ENCODE assay signal across 13 cellular contexts in genomic region chr11:76184551-76184993, GRCh38. TPM values are rescaled to one million over a fixed set of nuclear protein-coding genes. Genes with fewer than 3 reads are reported as not detected.
DNase-seq lines count a peak whose midpoint lies in the region.
"Had no signal": no experiment of that assay in that cellular context is flagged by ENCODE, and none has a peak within 500 bp of the region (broad histone marks: within the 10 kb centered on the region; RNA-seq: fewer than 3 reads in every experiment).

No MANE protein-coding gene starts in this region.

- H2AK5ac ChIP-seq in trophoblast cell (ENCODE audit: low read length): no peak overlapping the region

- no peak overlapping the region for H4K91ac ChIP-seq in trophoblast cell (ENCODE audit: low read depth, low read length)

- H4K12ac ChIP-seq in trophoblast cell (ENCODE audit: low read depth, low read length): no peak overlapping the region

- DNase-seq in GF-D8 (lab: John Stamatoyannopoulos, UW) (peak; percentile 4), OCI-M2 (lab: John Stamatoyannopoulos, UW; ENCODE audit: unreplicated experiment) (peak; percentile 16), foreskin melanocyte (peak; percentile 26), trophoblast cell (peak; percentile 59 to 63), NCI-H82 (lab: John Stamatoyannopoulos, UW) (no peak), kidney glomerular epithelial cell (lab: John Stamatoyannopoulos, UW) (no peak), kidney tubule cell (ENCODE audit: low spot score) (no peak), SW480 (ENCODE audit: low spot score) (no peak)
- DNase-seq: activated naive CD4-positive, alpha-beta T cell treated with anti-CD3 and anti-CD28 coated beads, Interleukin-2, amount 50 U/mL, for 16 hours; retina; RPMI8226; stimulated activated CD4-positive, alpha-beta T cell treated with anti-CD3 and anti-CD28 coated beads, Interleukin-4, amount 100 ng/mL, for 24 hours had no signal

- WGBS in trophoblast cell (ENCODE audit: extremely low coverage, insufficient coverage, insufficient read length): no CpG with 5 or more reads among the region's 7 CpGs

- H3K79me1 ChIP-seq in trophoblast cell (ENCODE audit: low read length): peaks cover 8% of the 10 kb centered on the region

- H2AFZ ChIP-seq in trophoblast cell (ENCODE audit: insufficient read depth, low read length, poor library complexity): no peak overlapping the region

- H3K79me2 ChIP-seq in trophoblast cell (ENCODE audit: control insufficient read depth, insufficient read depth, low read length, poor library complexity): no peaks in the 10 kb centered on the region

- H3K27ac ChIP-seq in trophoblast cell (ENCODE audit: low read depth, low read length): peak overlapping the region; percentile 26
- H3K27ac ChIP-seq: C4-2B had no signal

- H3K9me3 ChIP-seq in trophoblast cell (ENCODE audit: insufficient read depth, low read depth, low read length): no peaks in the 10 kb centered on the region

- H3K4me3 ChIP-seq in trophoblast cell (ENCODE audit: low read depth, low read length): no peak overlapping the region

- peak overlapping the region; percentile 8 for H2BK5ac ChIP-seq in trophoblast cell (ENCODE audit: low read depth, low read length, poor library complexity)

- H2BK12ac ChIP-seq in trophoblast cell (ENCODE audit: low read length): no peak overlapping the region

- H3K14ac ChIP-seq in trophoblast cell (ENCODE audit: low read length): peak overlapping the region; percentile 6

- peaks cover 0 to 2% of the 10 kb centered on the region in 2 experiments for H3K36me3 ChIP-seq in trophoblast cell (ENCODE audit: control insufficient read depth in 1 of 2, insufficient read depth in 2 of 2, low read length in 2 of 2)

- no peak overlapping the region for H3K23ac ChIP-seq in trophoblast cell (ENCODE audit: low read length)

- H2BK120ac ChIP-seq in trophoblast cell (ENCODE audit: insufficient read depth, low read length, poor library complexity): no peak overlapping the region

- H3K4ac ChIP-seq in trophoblast cell (ENCODE audit: low read depth, low read length): no peak overlapping the region

- H3K4me1 ChIP-seq in trophoblast cell (ENCODE audit: control insufficient read depth in 1 of 2, insufficient read depth in 2 of 2, low read length in 2 of 2): peaks cover 17 to 18% of the 10 kb centered on the region in 2 experiments

- H3K27me3 ChIP-seq in trophoblast cell (ENCODE audit: insufficient read depth, low read length): no peaks in the 10 kb centered on the region

- peak overlapping the region; percentile 27 for H4K8ac ChIP-seq in trophoblast cell (ENCODE audit: low read depth, low read length)

- H3K9ac ChIP-seq in trophoblast cell (ENCODE audit: low read length): no peak overlapping the region

- H3K4me2 ChIP-seq in trophoblast cell (ENCODE audit: low read length): no peak overlapping the region

- H3K18ac ChIP-seq in trophoblast cell (ENCODE audit: low read length): no peak overlapping the region

RNA-seq across cellular contexts. Expression of gene WNT11, which starts 21.7 kb away (rescaled TPM):
- 19.6 and 20.6 TPM in 2 replicates for polyA plus RNA-seq in trophoblast cell (2013)

Comparison
In these comparisons a context has a peak if more than half of its experiments do, and no peak if none do; other contexts are left out.
1. DNase-seq: peak in GF-D8 (single experiment), OCI-M2 (single experiment), foreskin melanocyte (single experiment) and trophoblast cell (2 of 2); none in NCI-H82 (single experiment), kidney glomerular epithelial cell (single experiment), kidney tubule cell (single experiment) and SW480 (single experiment).